Comparison of ENCODE assay signal across 1 cellular context in the genomic region with DNA sequence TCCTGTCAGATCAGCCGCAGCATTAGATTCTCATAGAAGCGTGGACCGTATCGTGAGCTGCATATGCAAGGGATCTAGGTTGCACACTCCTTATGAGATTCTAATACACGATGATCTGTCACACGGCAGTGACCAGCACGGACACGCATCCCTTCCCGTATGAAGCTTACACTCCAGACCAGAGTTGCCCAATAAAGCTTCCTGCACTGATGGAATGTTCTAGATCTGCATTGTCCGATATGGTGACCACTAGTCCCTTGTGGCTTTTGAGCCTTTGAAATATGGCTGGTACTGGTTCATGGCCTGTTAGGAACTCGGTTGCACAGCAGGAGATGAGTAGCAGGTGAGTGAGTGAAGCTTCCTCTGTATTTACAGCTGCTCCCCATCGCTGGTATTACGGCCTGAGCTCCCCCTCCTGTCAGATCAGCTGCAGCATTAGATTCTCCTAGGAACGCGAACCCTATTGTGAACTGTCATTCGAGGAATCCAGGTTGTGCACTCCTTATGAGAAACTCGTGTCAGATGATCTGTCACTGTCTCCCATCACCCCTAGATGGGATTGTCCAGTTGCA.
TF ChIP-seq lines count a peak whose summit lies in the region.

No MANE protein-coding gene starts in this region.

TF ChIP-seq in K562, 482 proteins besides CTCF, POLR2A, EP300 and RAD21:
- TF ChIP-seq, protein P1, sequence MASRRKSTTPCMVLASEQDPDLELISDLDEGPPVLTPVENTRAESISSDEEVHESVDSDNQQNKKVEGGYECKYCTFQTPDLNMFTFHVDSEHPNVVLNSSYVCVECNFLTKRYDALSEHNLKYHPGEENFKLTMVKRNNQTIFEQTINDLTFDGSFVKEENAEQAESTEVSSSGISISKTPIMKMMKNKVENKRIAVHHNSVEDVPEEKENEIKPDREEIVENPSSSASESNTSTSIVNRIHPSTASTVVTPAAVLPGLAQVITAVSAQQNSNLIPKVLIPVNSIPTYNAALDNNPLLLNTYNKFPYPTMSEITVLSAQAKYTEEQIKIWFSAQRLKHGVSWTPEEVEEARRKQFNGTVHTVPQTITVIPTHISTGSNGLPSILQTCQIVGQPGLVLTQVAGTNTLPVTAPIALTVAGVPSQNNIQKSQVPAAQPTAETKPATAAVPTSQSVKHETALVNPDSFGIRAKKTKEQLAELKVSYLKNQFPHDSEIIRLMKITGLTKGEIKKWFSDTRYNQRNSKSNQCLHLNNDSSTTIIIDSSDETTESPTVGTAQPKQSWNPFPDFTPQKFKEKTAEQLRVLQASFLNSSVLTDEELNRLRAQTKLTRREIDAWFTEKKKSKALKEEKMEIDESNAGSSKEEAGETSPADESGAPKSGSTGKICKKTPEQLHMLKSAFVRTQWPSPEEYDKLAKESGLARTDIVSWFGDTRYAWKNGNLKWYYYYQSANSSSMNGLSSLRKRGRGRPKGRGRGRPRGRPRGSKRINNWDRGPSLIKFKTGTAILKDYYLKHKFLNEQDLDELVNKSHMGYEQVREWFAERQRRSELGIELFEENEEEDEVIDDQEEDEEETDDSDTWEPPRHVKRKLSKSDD (conservative IDR thresholded peaks at IDR 0.05; ENCODE audit: low read length), result no peak
- TF ChIP-seq, protein P2, sequence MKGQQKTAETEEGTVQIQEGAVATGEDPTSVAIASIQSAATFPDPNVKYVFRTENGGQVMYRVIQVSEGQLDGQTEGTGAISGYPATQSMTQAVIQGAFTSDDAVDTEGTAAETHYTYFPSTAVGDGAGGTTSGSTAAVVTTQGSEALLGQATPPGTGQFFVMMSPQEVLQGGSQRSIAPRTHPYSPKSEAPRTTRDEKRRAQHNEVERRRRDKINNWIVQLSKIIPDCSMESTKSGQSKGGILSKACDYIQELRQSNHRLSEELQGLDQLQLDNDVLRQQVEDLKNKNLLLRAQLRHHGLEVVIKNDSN (CRISPR knock-in tag; IDR thresholded peaks at IDR 0.05), result no peak
- TF ChIP-seq RBM15 (IDR thresholded peaks at IDR 0.05; ENCODE audit: insufficient read depth, low read length) (no peak), MIER1 (IDR thresholded peaks at IDR 0.05; ENCODE audit: low read depth) (no peak), CHD2 (IDR thresholded peaks at IDR 0.05; ENCODE audit: low read depth, low read length) (no peak), CEBPB (tag; IDR thresholded peaks at IDR 0.05) (peak; percentile 56; the same call in 1 of the 2 replicates), TRIM24 (IDR thresholded peaks at IDR 0.05) (no peak), RFX1 (IDR thresholded peaks at IDR 0.05) (no peak), ZZZ3 (IDR thresholded peaks at IDR 0.05) (no peak), CEBPG (CRISPR knock-in tag; IDR thresholded peaks at IDR 0.05) (no peak), CEBPG (tag; conservative IDR thresholded peaks at IDR 0.05 in 1 of 2, IDR thresholded peaks at IDR 0.05 in 1 of 2) (peak; percentile 17 to 51; a peak in 1 of 4 replicates), TEAD4 (IDR thresholded peaks at IDR 0.05; ENCODE audit: low read length) (peak; percentile 46; the same call in 1 of the 2 replicates), TEAD4 (CRISPR knock-in tag; IDR thresholded peaks at IDR 0.05; ENCODE audit: borderline replicate concordance) (no peak)
- TF ChIP-seq, protein P3, sequence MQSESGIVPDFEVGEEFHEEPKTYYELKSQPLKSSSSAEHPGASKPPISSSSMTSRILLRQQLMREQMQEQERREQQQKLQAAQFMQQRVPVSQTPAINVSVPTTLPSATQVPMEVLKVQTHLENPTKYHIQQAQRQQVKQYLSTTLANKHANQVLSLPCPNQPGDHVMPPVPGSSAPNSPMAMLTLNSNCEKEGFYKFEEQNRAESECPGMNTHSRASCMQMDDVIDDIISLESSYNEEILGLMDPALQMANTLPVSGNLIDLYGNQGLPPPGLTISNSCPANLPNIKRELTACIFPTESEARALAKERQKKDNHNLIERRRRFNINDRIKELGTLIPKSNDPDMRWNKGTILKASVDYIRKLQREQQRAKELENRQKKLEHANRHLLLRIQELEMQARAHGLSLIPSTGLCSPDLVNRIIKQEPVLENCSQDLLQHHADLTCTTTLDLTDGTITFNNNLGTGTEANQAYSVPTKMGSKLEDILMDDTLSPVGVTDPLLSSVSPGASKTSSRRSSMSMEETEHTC (IDR thresholded peaks at IDR 0.05), result no peak
- TF ChIP-seq, protein P4, sequence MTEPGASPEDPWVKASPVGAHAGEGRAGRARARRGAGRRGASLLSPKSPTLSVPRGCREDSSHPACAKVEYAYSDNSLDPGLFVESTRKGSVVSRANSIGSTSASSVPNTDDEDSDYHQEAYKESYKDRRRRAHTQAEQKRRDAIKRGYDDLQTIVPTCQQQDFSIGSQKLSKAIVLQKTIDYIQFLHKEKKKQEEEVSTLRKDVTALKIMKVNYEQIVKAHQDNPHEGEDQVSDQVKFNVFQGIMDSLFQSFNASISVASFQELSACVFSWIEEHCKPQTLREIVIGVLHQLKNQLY (CRISPR knock-in tag; conservative IDR thresholded peaks at IDR 0.05), result no peak
TF ChIP-seq in K562: peak in this region for 3.
